In the genomic region with DNA sequence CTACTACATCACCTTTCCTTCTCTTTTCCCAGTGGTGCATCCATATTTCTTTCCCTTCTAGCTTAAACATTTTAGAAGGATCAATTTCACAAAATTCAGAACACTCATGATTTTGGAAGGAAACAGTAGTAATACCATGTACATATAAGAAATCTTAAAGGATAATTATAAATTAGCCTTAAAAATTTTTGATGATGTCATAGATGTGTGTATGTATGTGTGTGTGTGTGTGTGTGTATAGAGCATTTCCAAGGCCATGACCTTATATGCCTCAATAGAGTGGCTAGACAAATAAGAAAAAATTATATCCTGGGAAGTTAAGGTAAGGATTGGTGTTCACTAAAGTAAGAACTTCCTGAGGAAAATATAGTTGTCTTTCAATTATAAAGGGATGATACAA, we compare ENCODE assay signal across 28 cellular contexts. TPM values are rescaled to one million over a fixed set of nuclear protein-coding genes. Genes with fewer than 3 reads are reported as not detected.
DNase-seq lines count a peak whose midpoint lies in the region; ATAC-seq, FAIRE-seq and TF ChIP-seq lines count a peak whose summit lies in the region.
"Had no signal": no experiment of that assay in that cellular context is flagged by ENCODE, and none has a peak within 500 bp of the region (broad histone marks: within the 10 kb centered on the region; RNA-seq: fewer than 3 reads in every experiment).

No MANE protein-coding gene starts in this region.

- H3K9me3 ChIP-seq in HepG2 (ENCODE audit: low read length) (no peaks in the 10 kb centered on the region), right lobe of liver (no peaks in the 10 kb centered on the region), HEK293 (ENCODE audit: control insufficient read depth, insufficient read depth, low read depth, low read length) (no peaks in the 10 kb centered on the region), GM12878 (replicated peaks; ENCODE audit: control insufficient read depth, insufficient read depth, low read length) (no peaks in the 10 kb centered on the region)
- H3K9me3 ChIP-seq: BE2C, BLaER1, Caco-2 had no signal

- H3K27ac Mint-ChIP-seq in GM23338, result no peak overlapping the region
- H3K27ac Mint-ChIP-seq: CD14-positive monocyte; CD4-positive, alpha-beta memory T cell; CD4-positive, CD25-positive, alpha-beta regulatory T cell; CD8-positive, alpha-beta memory T cell had no signal

- TF ChIP-seq RAD21 in HepG2 (CRISPR knock-in tag; IDR thresholded peaks at IDR 0.05) (no peak), GM12878 (IDR thresholded peaks at IDR 0.05; ENCODE audit: insufficient read depth, low read depth, low read length) (no peak)

- in situ Hi-C loops in HepG2 (cut with HindIII; ENCODE audit: extremely low pct_ligation_motif_present, low pct_unique_long_range_greater_than_20kb), result no loop called here
- in situ Hi-C loops in GM12878 (cut with MboI), result no loop called here

- H3K4me2 ChIP-seq in HepG2 (ENCODE audit: low read depth, low read length), result no peak overlapping the region
- no peak overlapping the region for H3K4me2 ChIP-seq in GM23338
- H3K4me2 ChIP-seq in GM12878 (ENCODE audit: control insufficient read depth, insufficient read depth), result no peak overlapping the region
- H3K4me2 ChIP-seq: BLaER1 had no signal

- H3K27ac ChIP-seq in HepG2 (ENCODE audit: extremely low read length, insufficient read depth, low read length) (no peak overlapping the region), right lobe of liver (no peak overlapping the region), GM23338 (ENCODE audit: low read depth) (no peak overlapping the region), HEK293 (ENCODE audit: extremely low read depth, low read depth, low read length) (no peak overlapping the region), GM12878 (ENCODE audit: control insufficient read depth, insufficient read depth) (no peak overlapping the region)
- H3K27ac ChIP-seq: BLaER1 had no signal

- H3K4me3 ChIP-seq in HepG2 (replicated peaks in 1 of 3; ENCODE audit: insufficient read depth in 1 of 3, low read depth in 2 of 3, low read length in 3 of 3) (no peak overlapping the region), right lobe of liver (no peak overlapping the region), GM23338 (no peak overlapping the region), HEK293 (ENCODE audit: low read depth, low read length) (no peak overlapping the region), GM12878 (no peak overlapping the region)
- H3K4me3 ChIP-seq: BLaER1 had no signal

- DNase-seq in HepG2 (ENCODE audit: low spot score) (no peak), right lobe of liver (no peak), GM23338 (ENCODE audit: low spot score) (no peak), GM12878 (ENCODE audit: low read depth, low spot score) (no peak), COLO668 (lab: John Stamatoyannopoulos, UW; ENCODE audit: unreplicated experiment) (no peak), mesenteric fat pad (ENCODE audit: low spot score) (no peak)
- DNase-seq: 8988T; ACHN; BE2C; C1 segment of cervical spinal cord; Caco-2; CD4-positive, alpha-beta memory T cell; CD4-positive, CD25-positive, alpha-beta regulatory T cell; CD8-positive, alpha-beta memory T cell; DMS 273 treated with DMSO at 0.1 percent for 48 hours; DMS153; DMS79; GF-D8 had no signal

- no peaks in the 10 kb centered on the region for H3F3A ChIP-seq in GM23338 (replicated peaks; ENCODE audit: low read depth)

- no peak for TF ChIP-seq EP300 in HepG2 (IDR thresholded peaks at IDR 0.05; ENCODE audit: low read depth in 2 of 2, low read length in 2 of 2)
- TF ChIP-seq EP300 in HepG2 (CRISPR knock-in tag; IDR thresholded peaks at IDR 0.05; ENCODE audit: borderline replicate concordance), result no peak
- no peak for TF ChIP-seq EP300 in GM12878 (IDR thresholded peaks at IDR 0.05; ENCODE audit: borderline replicate concordance in 1 of 2, control insufficient read depth in 1 of 2, low read depth in 2 of 2, low read length in 2 of 2)

- H3K9ac ChIP-seq in HepG2 (ENCODE audit: insufficient read depth, low read depth, low read length) (no peak overlapping the region), GM12878 (ENCODE audit: control insufficient read depth, insufficient read depth, low read length) (no peak overlapping the region)
- H3K9ac ChIP-seq: BLaER1 had no signal

- SMC1A ChIA-PET in GM12878 (lab: Charles Lee; ENCODE audit: uncharacterized antibody, unreplicated experiment), result interaction anchor here (1.4 kb wide), 1 partner anchor 26 kb away, joined by 6 read pairs; no protein-coding TSS in a partner anchor

- no peak overlapping the region for H2AFZ ChIP-seq in HepG2 (ENCODE audit: low read length)
- no peak overlapping the region for H2AFZ ChIP-seq in GM23338
- no peak overlapping the region for H2AFZ ChIP-seq in GM12878 (ENCODE audit: control insufficient read depth, low read depth, low read length)

- peaks cover 3% of the 10 kb centered on the region for H3K27me3 Mint-ChIP-seq in GM23338 (ENCODE audit: insufficient read depth, low read depth, poor library complexity)
- H3K27me3 Mint-ChIP-seq: CD4-positive, alpha-beta memory T cell; CD4-positive, CD25-positive, alpha-beta regulatory T cell; CD8-positive, alpha-beta memory T cell had no signal

- H3K27me3 ChIP-seq in HepG2 (ENCODE audit: control insufficient read depth in 1 of 2, insufficient read depth in 2 of 2, low read length in 2 of 2), result no peaks in the 10 kb centered on the region
- no peaks in the 10 kb centered on the region for H3K27me3 ChIP-seq in right lobe of liver
- H3K27me3 ChIP-seq in GM23338 (ENCODE audit: insufficient read depth), result no peaks in the 10 kb centered on the region
- no peaks in the 10 kb centered on the region for H3K27me3 ChIP-seq in GM12878 (replicated peaks in 1 of 2; ENCODE audit: control insufficient read depth in 2 of 2, insufficient read depth in 2 of 2, low read length in 1 of 2)
- H3K27me3 ChIP-seq: BE2C, BLaER1 had no signal

- TF ChIP-seq POLR2A in HepG2 (IDR thresholded peaks at IDR 0.05; ENCODE audit: insufficient read depth in 1 of 2, low read depth in 2 of 2, low read length in 2 of 2) (no peak), right lobe of liver (IDR thresholded peaks at IDR 0.05) (no peak), GM12878 (IDR thresholded peaks at IDR 0.05; ENCODE audit: low read depth, low read length) (no peak)

- FAIRE-seq in HepG2 (lab: Jason Lieb, UNC) (no peak), GM12878 (lab: Jason Lieb, UNC) (no peak)
- FAIRE-seq: A204.1, G401.6, GM12892, GM18507 had no signal

- no peaks in the 10 kb centered on the region for H4K20me1 ChIP-seq in HepG2 (ENCODE audit: insufficient read depth, low read length)
- no peaks in the 10 kb centered on the region for H4K20me1 ChIP-seq in GM23338 (replicated peaks; ENCODE audit: insufficient read depth)
- no peaks in the 10 kb centered on the region for H4K20me1 ChIP-seq in GM12878 (ENCODE audit: control insufficient read depth, insufficient read depth)
- H4K20me1 ChIP-seq: BLaER1 had no signal

- POLR2A ChIA-PET in HepG2 (lab: Yijun Ruan, JAX), result no interaction called here
- POLR2A ChIA-PET in HEK293 (lab: Yijun Ruan, JAX), result no interaction called here
- POLR2A ChIA-PET in GM12878 (lab: Charles Lee), result no interaction called here

- TF ChIP-seq CTCF in HepG2 (CRISPR knock-in tag; IDR thresholded peaks at IDR 0.05) (no peak), right lobe of liver (IDR thresholded peaks at IDR 0.05) (no peak), GM23338 (conservative IDR thresholded peaks at IDR 0.05; ENCODE audit: low read depth in 2 of 2) (no peak), HEK293 (tag by site-specific recombination; IDR thresholded peaks at IDR 0.05) (no peak), GM12878 (IDR thresholded peaks at IDR 0.05 in 2 of 3, conservative IDR thresholded peaks at IDR 0.05 in 1 of 3; ENCODE audit: control insufficient read depth in 2 of 3, extremely low read depth in 1 of 3, insufficient read depth in 1 of 3, low read depth in 3 of 3, low read length in 3 of 3) (no peak)

- H3K79me2 ChIP-seq in HepG2 (ENCODE audit: insufficient read depth, low read length) (no peaks in the 10 kb centered on the region), GM23338 (replicated peaks; ENCODE audit: insufficient read depth) (no peaks in the 10 kb centered on the region), GM12878 (ENCODE audit: control insufficient read depth, insufficient read depth, low read length) (no peaks in the 10 kb centered on the region)

- CTCF ChIA-PET in HepG2 (lab: Yijun Ruan, JAX; ENCODE audit: low intra/inter-chr PET ratio, low total read pairs) (no interaction called here), HEK293 (lab: Yijun Ruan, JAX) (no interaction called here), GM12878 (lab: Yijun Ruan, JAX) (no interaction called here)

- H3K36me3 ChIP-seq in HepG2 (replicated peaks in 1 of 2; ENCODE audit: control insufficient read depth in 1 of 2, insufficient read depth in 2 of 2, low read length in 2 of 2) (no peaks in the 10 kb centered on the region), right lobe of liver (no peaks in the 10 kb centered on the region), GM23338 (ENCODE audit: insufficient read depth) (no peaks in the 10 kb centered on the region), HEK293 (ENCODE audit: control insufficient read depth in 2 of 2, insufficient read depth in 1 of 2, low read length in 2 of 2) (no peaks in the 10 kb centered on the region), GM12878 (ENCODE audit: control insufficient read depth in 2 of 2, insufficient read depth in 2 of 2, low read length in 1 of 2) (no peaks in the 10 kb centered on the region)
- H3K36me3 ChIP-seq: BE2C, BLaER1 had no signal

- H3K9me3 Mint-ChIP-seq in GM23338, result no peaks in the 10 kb centered on the region
- H3K9me3 Mint-ChIP-seq: CD4-positive, alpha-beta memory T cell had no signal

- no TSS peak for BruUV-seq in HepG2 (replicated peaks; lab: Mats Ljungman, UMichigan)
- no TSS peak for BruUV-seq in GM12878 (replicated peaks; lab: Mats Ljungman, UMichigan)

- RAD21 ChIA-PET in GM12878 (lab: Charles Lee; ENCODE audit: unreplicated experiment), result no interaction called here

- H3K4me3 Mint-ChIP-seq in GM23338, result no peak overlapping the region
- H3K4me3 Mint-ChIP-seq: CD14-positive monocyte; CD4-positive, alpha-beta memory T cell; CD4-positive, CD25-positive, alpha-beta regulatory T cell; CD8-positive, alpha-beta memory T cell had no signal

- peaks cover 40% of the 10 kb centered on the region for H3K4me1 Mint-ChIP-seq in GM23338
- H3K4me1 Mint-ChIP-seq: CD14-positive monocyte; CD4-positive, alpha-beta memory T cell; CD4-positive, CD25-positive, alpha-beta regulatory T cell; CD8-positive, alpha-beta memory T cell had no signal

- intact Hi-C loops in HepG2 (cut with micrococcal nuclease; ENCODE audit: unreplicated experiment) (no loop called here), right lobe of liver (cut with DNase I) (no loop called here), GM12878 (cut with micrococcal nuclease; ENCODE audit: unreplicated experiment) (no loop called here)

- H3K9me2 ChIP-seq in GM23338 (ENCODE audit: insufficient read depth), result no peaks in the 10 kb centered on the region

- peaks cover 15% of the 10 kb centered on the region for H3K4me1 ChIP-seq in HepG2 (ENCODE audit: insufficient read depth, low read length)
- H3K4me1 ChIP-seq in right lobe of liver, result no peaks in the 10 kb centered on the region
- peaks cover 37% of the 10 kb centered on the region for H3K4me1 ChIP-seq in GM23338 (ENCODE audit: insufficient read depth)
- no peaks in the 10 kb centered on the region for H3K4me1 ChIP-seq in HEK293 (ENCODE audit: control insufficient read depth, insufficient read depth, low read length)
- no peaks in the 10 kb centered on the region for H3K4me1 ChIP-seq in GM12878 (ENCODE audit: control insufficient read depth, insufficient read depth, low read length)
- H3K4me1 ChIP-seq: BE2C, BLaER1, Caco-2 had no signal

- no peak for ATAC-seq in HepG2
- ATAC-seq in right lobe of liver, result no peak
- ATAC-seq in GM23338, result no peak
- no peak for ATAC-seq in GM12878
- ATAC-seq in GM21529 (IDR thresholded peaks at IDR 0.05; ENCODE audit: unreplicated experiment), result no peak

- H3K36me3 Mint-ChIP-seq in GM23338 (ENCODE audit: low read depth), result no peaks in the 10 kb centered on the region; the same call in 2 of the 3 replicates
- H3K36me3 Mint-ChIP-seq: CD14-positive monocyte; CD4-positive, alpha-beta memory T cell; CD4-positive, CD25-positive, alpha-beta regulatory T cell; CD8-positive, alpha-beta memory T cell had no signal

RNA-seq across cellular contexts. Expression of a gene that starts 24.1 kb away (rescaled TPM):
- total RNA-seq in HepG2 (2016; rRNA removed; fragmentation: Illumina TruSeq; extraction: Trizol) (1.0 and 1.1 TPM in 2 replicates), right lobe of liver (not detected), GM12878 (2014; rRNA removed) (not detected in 2 replicates), GM12878 (2014; rRNA removed; fragmentation: Illumina TruSeq; extraction: Trizol) (not detected in 2 replicates), GM12878 (2021) (not detected in 2 replicates), mesenteric fat pad (not detected)
- total RNA-seq in HepG2 (2016; cell fraction: cytosol; rRNA removed; fragmentation: Illumina TruSeq; extraction: Trizol; ENCODE audit: low read depth), result 0.79 and 1.8 TPM in 2 replicates
- 0.89 and 1.3 TPM in 2 replicates for total RNA-seq in HepG2 (2016; cell fraction: insoluble cytoplasmic fraction; rRNA removed; fragmentation: Illumina TruSeq; extraction: Trizol)
- 0.55 and 0.90 TPM in 2 replicates for total RNA-seq in HepG2 (2016; cell fraction: membrane; rRNA removed; fragmentation: Illumina TruSeq; extraction: Trizol)
- total RNA-seq in HepG2 (2016; cell fraction: nucleus; rRNA removed; fragmentation: Illumina TruSeq; extraction: Trizol), result 2.0 TPM in 2 replicates
- polyA plus RNA-seq in HepG2 (2011; rRNA removed) (1.2 and 1.6 TPM in 2 replicates), GM23338 (2016; fragmentation: Nextera tagmentation; extraction: Ambion mirVana) (2.8 and 2.9 TPM in 2 replicates), GM12878 (2011; rRNA removed) (not detected in 2 replicates), GM12878 (2014; fragmentation: Illumina TruSeq; extraction: Trizol) (not detected in 2 replicates), GM12878 (2014; fragmentation: Nextera tagmentation; extraction: Ambion mirVana) (not detected), GM12878 (2014; rRNA removed) (0.04 TPM in 1 of 2 replicates, not detected in the other), GM12878 (2016; fragmentation: Nextera tagmentation; extraction: Ambion mirVana) (not detected)
- polyA plus RNA-seq in HepG2 (2011; cell fraction: cytosol; rRNA removed), result 0.86 and 0.96 TPM in 2 replicates
- polyA plus RNA-seq in HepG2 (2011; cell fraction: nucleus; rRNA removed), result 2.2 and 3.3 TPM in 2 replicates
- polyA plus RNA-seq in HepG2 (2012), result 4.4 and 4.6 TPM in 2 replicates
- polyA plus RNA-seq in HepG2 (2016; cell fraction: cytosol; fragmentation: Illumina TruSeq; extraction: Trizol; ENCODE audit: low read depth), result 0.11 and 0.22 TPM in 2 replicates
- polyA plus RNA-seq in HepG2 (2016; cell fraction: insoluble cytoplasmic fraction; fragmentation: Illumina TruSeq; extraction: Trizol; ENCODE audit: low read depth), result 0.84 and 1.1 TPM in 2 replicates
- 0.43 and 0.50 TPM in 2 replicates for polyA plus RNA-seq in HepG2 (2016; cell fraction: membrane; fragmentation: Illumina TruSeq; extraction: Trizol; ENCODE audit: low read depth)
- 1.6 and 2.8 TPM in 2 replicates for polyA plus RNA-seq in HepG2 (2016; cell fraction: nucleus; fragmentation: Illumina TruSeq; extraction: Trizol; ENCODE audit: insufficient read depth, low read depth)
- polyA minus RNA-seq in HepG2 (2011; rRNA and poly(A)+ RNA removed; ENCODE audit: low replicate concordance), result 3.8 TPM in 1 of 2 replicates, not detected in the other
- polyA minus RNA-seq in HepG2 (2011; cell fraction: cytosol; rRNA and poly(A)+ RNA removed), result 2.2 and 2.8 TPM in 2 replicates
- 24.7 and 25.9 TPM in 2 replicates for polyA minus RNA-seq in HepG2 (2011; cell fraction: nucleus; rRNA and poly(A)+ RNA removed)
- 3.5 and 3.8 TPM in 2 replicates for total RNA-seq in GM23338 (2014; rRNA removed; shearing (Covaris generic))
- total RNA-seq in GM12878 (2013; cell fraction: nucleolus; rRNA removed), result not detected in 2 replicates
- polyA plus RNA-seq in GM12878 (2011; ENCODE audit: low read depth), result not detected
- not detected in 2 replicates for polyA plus RNA-seq in GM12878 (2011; cell fraction: cytosol; rRNA removed)
- polyA plus RNA-seq in GM12878 (2011; cell fraction: nucleus; rRNA removed), result not detected in 2 replicates
- polyA plus RNA-seq in GM12878 (2012), result not detected in 2 replicates
- not detected in 2 replicates for polyA minus RNA-seq in GM12878 (2011; rRNA and poly(A)+ RNA removed)
- not detected in 2 replicates for polyA minus RNA-seq in GM12878 (2011; cell fraction: cytosol; rRNA and poly(A)+ RNA removed)
- not detected in 2 replicates for polyA minus RNA-seq in GM12878 (2011; cell fraction: nucleus; rRNA and poly(A)+ RNA removed)
- total RNA-seq: A673; CD4-positive, alpha-beta memory T cell; CD4-positive, CD25-positive, alpha-beta regulatory T cell; CD8-positive, alpha-beta memory T cell had no signal
- polyA plus RNA-seq: AG04450; CD14-positive monocyte; CD4-positive, alpha-beta memory T cell; CD4-positive, CD25-positive, alpha-beta regulatory T cell; CD8-positive, alpha-beta memory T cell had no signal
